ENCODE assay signal across 14 cellular contexts in genomic region chr3:112388972-112389371, GRCh38.
"Had no signal": no experiment of that assay in that cellular context is flagged by ENCODE, and none has a peak within 500 bp of the region (broad histone marks: within the 10 kb centered on the region; RNA-seq: fewer than 3 reads in every experiment).

No MANE protein-coding gene starts in this region.

- H3K36me3 Mint-ChIP-seq: natural killer cell had no signal

- FAIRE-seq: endometrium, islet of Langerhans had no signal

- H3K27me3 Mint-ChIP-seq: activated naive CD4-positive, alpha-beta T cell treated with anti-CD3 and anti-CD28 coated beads, Interleukin-2, amount 50 U/mL, for 24 hours had no signal

- H3K4me3 Mint-ChIP-seq: activated naive CD4-positive, alpha-beta T cell treated with anti-CD3 and anti-CD28 coated beads, Interleukin-2, amount 50 U/mL, for 24 hours; natural killer cell; T-helper 1 cell treated with Interleukin-12 subunit alpha and Interleukin-12 subunit beta and Interleukin-4 antibody, amounts not matched to agents 30 μg/mL and 1 μg/mL, for 36 hours had no signal

- DNase-seq: activated CD4-positive, alpha-beta T cell treated with anti-CD3 and anti-CD28 coated beads for 48 hours; activated effector memory CD4-positive, alpha-beta T cell treated with Interleukin-2 at 50 U/mL for 16 hours; adrenal gland; natural killer cell; psoas muscle; right lobe of liver; SHP77 treated with DMSO at 0.1 percent for 48 hours; stimulated activated CD4-positive, alpha-beta T cell treated with anti-CD3 and anti-CD28 coated beads, Interleukin-1b, Interleukin-23, amount 100 ng/mL, for 48 hours; tibial artery had no signal

- ATAC-seq: natural killer cell, psoas muscle, right lobe of liver had no signal

- H3K4me3 ChIP-seq: adrenal gland, cardiac muscle cell, psoas muscle, right lobe of liver, tibial artery had no signal

- H3K27me3 ChIP-seq: adrenal gland, cardiac muscle cell, right lobe of liver, tibial artery had no signal

- H3K9me3 ChIP-seq: adrenal gland, right lobe of liver, tibial artery had no signal

- H3K4me1 ChIP-seq: psoas muscle, right lobe of liver had no signal

- H3K27ac ChIP-seq: adrenal gland, cardiac muscle cell, psoas muscle, right lobe of liver had no signal

- H3K36me3 ChIP-seq: adrenal gland, cardiac muscle cell, right lobe of liver, tibial artery had no signal

- H3K27ac Mint-ChIP-seq: activated naive CD4-positive, alpha-beta T cell treated with anti-CD3 and anti-CD28 coated beads, Interleukin-2, amount 50 U/mL, for 24 hours; natural killer cell; T-helper 1 cell treated with Interleukin-12 subunit alpha and Interleukin-12 subunit beta and Interleukin-4 antibody, amounts not matched to agents 30 μg/mL and 1 μg/mL, for 36 hours had no signal

- H3K9me3 Mint-ChIP-seq: activated naive CD4-positive, alpha-beta T cell treated with anti-CD3 and anti-CD28 coated beads, Interleukin-2, amount 50 U/mL, for 24 hours; natural killer cell had no signal
